ENCODE assay signal across 1 cellular context in genomic region chr10:92741741-92742140, GRCh38.
TF ChIP-seq lines count a peak whose summit lies in the region.
"Not testable (repeated sequence)": the region's sequence is repeated elsewhere in the genome, so short reads cannot be mapped to it uniquely, and the experiment has no call there.

No MANE protein-coding gene starts in this region.

TF ChIP-seq in HepG2, 621 proteins besides CTCF, POLR2A, EP300 and RAD21:
- TF ChIP-seq PAXIP1 (CRISPR knock-in tag; conservative IDR thresholded peaks at IDR 0.05): peak; percentile 41
- TF ChIP-seq ATF4 (CRISPR knock-in tag; IDR thresholded peaks at IDR 0.05): peak in 1 of 2 experiments; percentile 56; a peak in 2 of 4 replicates
- 0 out of 2 replicates have a peak, but pooled peaks have one; percentile 19 for TF ChIP-seq ZNF292 (CRISPR knock-in tag; IDR thresholded peaks at IDR 0.05; ENCODE audit: borderline replicate concordance, low read depth)
- peak; percentile 85 for TF ChIP-seq RARA (CRISPR knock-in tag; IDR thresholded peaks at IDR 0.05)
- peak; percentile 50; the same call in 1 of the 2 replicates for TF ChIP-seq NR2F6 (IDR thresholded peaks at IDR 0.05)
- peak; percentile 49; the same call in 1 of the 2 replicates for TF ChIP-seq NR2F6 (CRISPR knock-in tag; IDR thresholded peaks at IDR 0.05)
- TF ChIP-seq ZNF770 (CRISPR knock-in tag; IDR thresholded peaks at IDR 0.05): peak; percentile 22; the same call in 1 of the 2 replicates
- not testable (repeated sequence) for TF ChIP-seq SOX6, FOXA1 (IDR thresholded peaks at IDR 0.05)
- TF ChIP-seq SOX6 (CRISPR knock-in tag; IDR thresholded peaks at IDR 0.05): peak; percentile 43; the same call in 1 of the 2 replicates
- peak; percentile 65; the same call in 1 of the 2 replicates for TF ChIP-seq PITX1 (CRISPR knock-in tag; IDR thresholded peaks at IDR 0.05)
- 0 out of 2 replicates have a peak, but pooled peaks have one; percentile 12 for TF ChIP-seq MEF2D (CRISPR knock-in tag; IDR thresholded peaks at IDR 0.05)
- TF ChIP-seq RXRB (CRISPR knock-in tag; IDR thresholded peaks at IDR 0.05; ENCODE audit: borderline replicate concordance): peak; percentile 57; the same call in 1 of the 2 replicates
- peak; percentile 69 for TF ChIP-seq ARID5B (CRISPR knock-in tag; IDR thresholded peaks at IDR 0.05)
- TF ChIP-seq FOXA3 (CRISPR knock-in tag; IDR thresholded peaks at IDR 0.05): peak; percentile 72
- TF ChIP-seq TFE3 (CRISPR knock-in tag; IDR thresholded peaks at IDR 0.05): peak; percentile 48
- TF ChIP-seq KDM3A (CRISPR knock-in tag; IDR thresholded peaks at IDR 0.05; ENCODE audit: low read depth): 0 out of 2 replicates have a peak, but pooled peaks have one; percentile 20
- peak; percentile 43; the same call in 1 of the 2 replicates for TF ChIP-seq BCL6 (CRISPR knock-in tag; IDR thresholded peaks at IDR 0.05)
- peak; percentile 35; the same call in 1 of the 2 replicates for TF ChIP-seq HMG20A (CRISPR knock-in tag; IDR thresholded peaks at IDR 0.05; ENCODE audit: borderline replicate concordance)
- TF ChIP-seq ZNF362 (CRISPR knock-in tag; IDR thresholded peaks at IDR 0.05; ENCODE audit: borderline replicate concordance): peak; percentile 79; the same call in 1 of the 2 replicates
- peak; percentile 37; the same call in 1 of the 2 replicates for TF ChIP-seq MED1 (CRISPR knock-in tag; IDR thresholded peaks at IDR 0.05)
- TF ChIP-seq FOXA1 (CRISPR knock-in tag; IDR thresholded peaks at IDR 0.05): peak; percentile 69
- TF ChIP-seq ZMYM3 (CRISPR knock-in tag; IDR thresholded peaks at IDR 0.05): peak; percentile 24; the same call in 1 of the 2 replicates
- TF ChIP-seq CEBPG (CRISPR knock-in tag; IDR thresholded peaks at IDR 0.05): peak; percentile 49
- TF ChIP-seq FOSL2 (CRISPR knock-in tag; IDR thresholded peaks at IDR 0.05): 0 out of 2 replicates have a peak, but pooled peaks have one; percentile 36
- TF ChIP-seq NR2F1 (CRISPR knock-in tag; IDR thresholded peaks at IDR 0.05): peak in 1 of 2 experiments; percentile 33; a peak in 1 of 4 replicates
- peak; percentile 43; the same call in 1 of the 2 replicates for TF ChIP-seq NR2C2 (CRISPR knock-in tag; IDR thresholded peaks at IDR 0.05; ENCODE audit: borderline replicate concordance)
- TF ChIP-seq RXRA (CRISPR knock-in tag; IDR thresholded peaks at IDR 0.05): peak; percentile 30; the same call in 1 of the 2 replicates
- TF ChIP-seq BHLHE40 (IDR thresholded peaks at IDR 0.05; ENCODE audit: low read length): peak; percentile 73
- TF ChIP-seq SALL1 (CRISPR knock-in tag; IDR thresholded peaks at IDR 0.05): peak; percentile 69
- TF ChIP-seq THRA (CRISPR knock-in tag; IDR thresholded peaks at IDR 0.05; ENCODE audit: borderline replicate concordance): peak; percentile 81; the same call in 1 of the 2 replicates
